Comparison of ENCODE assay signal across 1 cellular context in the genomic region with DNA sequence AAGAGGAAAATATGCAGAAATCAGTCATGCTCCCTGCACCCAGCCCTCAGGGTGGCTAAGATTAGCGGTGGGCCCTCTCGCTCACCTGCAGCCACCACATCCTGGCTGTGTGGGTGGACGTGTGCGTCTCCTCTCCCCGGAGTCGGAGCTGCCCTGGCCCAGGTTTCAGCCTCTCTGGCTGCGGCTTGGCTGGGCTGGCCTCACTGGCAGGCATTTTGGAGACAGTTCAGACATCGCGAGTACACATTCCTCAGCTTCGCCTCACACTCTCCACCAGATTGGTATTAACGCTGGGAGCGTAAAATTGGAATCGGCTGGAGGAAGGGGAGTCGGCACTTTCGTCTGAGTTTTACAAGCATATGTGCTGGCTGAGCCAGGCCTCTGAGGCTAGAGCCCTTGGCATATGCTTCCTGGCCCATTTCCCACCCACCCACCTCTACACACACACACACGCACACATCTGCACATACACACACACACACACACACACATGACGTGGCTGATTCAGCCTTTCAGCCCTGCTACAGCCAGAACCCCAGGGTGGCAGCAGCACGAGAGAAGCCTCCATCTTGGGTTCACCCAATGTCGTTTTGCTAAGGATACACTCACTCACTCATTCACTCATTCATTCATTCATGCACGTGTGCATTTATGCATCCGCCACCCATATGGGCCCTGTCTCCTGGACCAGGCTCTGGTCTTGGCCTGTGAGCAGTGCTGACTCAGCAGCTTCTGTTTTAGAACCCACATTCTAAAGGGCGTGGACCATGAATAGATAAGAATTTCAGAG.
TF ChIP-seq lines count a peak whose summit lies in the region.

No MANE protein-coding gene starts in this region.

TF ChIP-seq in HCT116, 20 proteins besides CTCF, POLR2A, EP300 and RAD21 (continued from another document):
- TF ChIP-seq, protein P1, sequence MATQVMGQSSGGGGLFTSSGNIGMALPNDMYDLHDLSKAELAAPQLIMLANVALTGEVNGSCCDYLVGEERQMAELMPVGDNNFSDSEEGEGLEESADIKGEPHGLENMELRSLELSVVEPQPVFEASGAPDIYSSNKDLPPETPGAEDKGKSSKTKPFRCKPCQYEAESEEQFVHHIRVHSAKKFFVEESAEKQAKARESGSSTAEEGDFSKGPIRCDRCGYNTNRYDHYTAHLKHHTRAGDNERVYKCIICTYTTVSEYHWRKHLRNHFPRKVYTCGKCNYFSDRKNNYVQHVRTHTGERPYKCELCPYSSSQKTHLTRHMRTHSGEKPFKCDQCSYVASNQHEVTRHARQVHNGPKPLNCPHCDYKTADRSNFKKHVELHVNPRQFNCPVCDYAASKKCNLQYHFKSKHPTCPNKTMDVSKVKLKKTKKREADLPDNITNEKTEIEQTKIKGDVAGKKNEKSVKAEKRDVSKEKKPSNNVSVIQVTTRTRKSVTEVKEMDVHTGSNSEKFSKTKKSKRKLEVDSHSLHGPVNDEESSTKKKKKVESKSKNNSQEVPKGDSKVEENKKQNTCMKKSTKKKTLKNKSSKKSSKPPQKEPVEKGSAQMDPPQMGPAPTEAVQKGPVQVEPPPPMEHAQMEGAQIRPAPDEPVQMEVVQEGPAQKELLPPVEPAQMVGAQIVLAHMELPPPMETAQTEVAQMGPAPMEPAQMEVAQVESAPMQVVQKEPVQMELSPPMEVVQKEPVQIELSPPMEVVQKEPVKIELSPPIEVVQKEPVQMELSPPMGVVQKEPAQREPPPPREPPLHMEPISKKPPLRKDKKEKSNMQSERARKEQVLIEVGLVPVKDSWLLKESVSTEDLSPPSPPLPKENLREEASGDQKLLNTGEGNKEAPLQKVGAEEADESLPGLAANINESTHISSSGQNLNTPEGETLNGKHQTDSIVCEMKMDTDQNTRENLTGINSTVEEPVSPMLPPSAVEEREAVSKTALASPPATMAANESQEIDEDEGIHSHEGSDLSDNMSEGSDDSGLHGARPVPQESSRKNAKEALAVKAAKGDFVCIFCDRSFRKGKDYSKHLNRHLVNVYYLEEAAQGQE (IDR thresholded peaks at IDR 0.05; ENCODE audit: low read depth) = no peak
- no peak for TF ChIP-seq SRF (IDR thresholded peaks at IDR 0.05; ENCODE audit: low read depth)
- TF ChIP-seq EZH2 (IDR thresholded peaks at IDR 0.05) = no peak
- no peak for TF ChIP-seq EZH2phosphoT487 (IDR thresholded peaks at IDR 0.05; ENCODE audit: borderline replicate concordance)
- TF ChIP-seq JUND (IDR thresholded peaks at IDR 0.05) = no peak
- no peak for TF ChIP-seq ZNF274 (IDR thresholded peaks at IDR 0.05; ENCODE audit: low read depth, low read length)
TF ChIP-seq in HCT116: peak in this region for 0.
